Comparison of ENCODE assay signal across 1 cellular context in the genomic region with DNA sequence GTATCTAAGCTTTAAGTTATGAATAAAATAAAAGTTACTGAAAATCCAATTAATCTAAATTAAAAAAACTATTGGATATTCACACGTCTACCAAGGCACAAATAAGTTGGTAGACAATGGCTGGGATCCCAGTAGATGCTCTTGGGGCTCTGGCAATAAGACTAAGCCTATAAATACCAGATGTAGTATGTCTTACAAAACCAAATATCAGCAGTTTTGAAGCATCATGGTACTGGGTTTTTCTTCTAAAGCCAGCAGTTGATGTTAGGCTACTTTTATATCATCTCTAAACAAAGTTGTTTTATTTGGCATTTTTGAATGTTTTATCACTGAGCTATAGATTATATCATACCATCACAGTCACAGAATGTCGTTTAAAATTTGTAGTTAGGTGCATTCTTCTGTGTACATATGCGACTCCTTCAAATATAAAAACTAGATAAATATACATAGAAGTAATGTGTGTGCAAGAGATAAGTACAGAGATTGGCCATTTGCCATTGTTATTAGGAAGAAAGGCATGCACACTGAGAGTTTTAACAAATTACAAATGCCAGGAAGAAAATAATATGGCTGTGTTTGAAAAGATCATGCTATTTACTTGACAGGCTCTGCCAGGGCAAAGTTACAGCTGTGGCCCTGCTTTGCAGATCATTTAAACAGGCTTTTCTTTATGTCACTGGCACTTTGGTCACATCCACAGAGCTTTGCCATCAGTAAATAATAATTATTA.
A peak's percentile ranks its signal among the peaks of the same experiment; 100 is the strongest.
TF ChIP-seq lines count a peak whose summit lies in the region.

No MANE protein-coding gene starts in this region.

TF ChIP-seq in HepG2, 621 proteins besides CTCF, POLR2A, EP300 and RAD21 (continued from another document and continues in another):
- TF ChIP-seq, protein P1, sequence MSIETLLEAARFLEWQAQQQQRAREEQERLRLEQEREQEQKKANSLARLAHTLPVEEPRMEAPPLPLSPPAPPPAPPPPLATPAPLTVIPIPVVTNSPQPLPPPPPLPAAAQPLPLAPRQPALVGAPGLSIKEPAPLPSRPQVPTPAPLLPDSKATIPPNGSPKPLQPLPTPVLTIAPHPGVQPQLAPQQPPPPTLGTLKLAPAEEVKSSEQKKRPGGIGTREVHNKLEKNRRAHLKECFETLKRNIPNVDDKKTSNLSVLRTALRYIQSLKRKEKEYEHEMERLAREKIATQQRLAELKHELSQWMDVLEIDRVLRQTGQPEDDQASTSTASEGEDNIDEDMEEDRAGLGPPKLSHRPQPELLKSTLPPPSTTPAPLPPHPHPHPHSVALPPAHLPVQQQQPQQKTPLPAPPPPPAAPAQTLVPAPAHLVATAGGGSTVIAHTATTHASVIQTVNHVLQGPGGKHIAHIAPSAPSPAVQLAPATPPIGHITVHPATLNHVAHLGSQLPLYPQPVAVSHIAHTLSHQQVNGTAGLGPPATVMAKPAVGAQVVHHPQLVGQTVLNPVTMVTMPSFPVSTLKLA (IDR thresholded peaks at IDR 0.05), result no peak
- peak; percentile 31; the same call in 1 of the 2 replicates for TF ChIP-seq HMG20A (CRISPR knock-in tag; IDR thresholded peaks at IDR 0.05; ENCODE audit: borderline replicate concordance)
- TF ChIP-seq POLR2G (IDR thresholded peaks at IDR 0.05; ENCODE audit: low read depth, low read length), result no peak
- TF ChIP-seq SOX5 (CRISPR knock-in tag; IDR thresholded peaks at IDR 0.05; ENCODE audit: borderline replicate concordance), result 0 out of 2 replicates have a peak, but pooled peaks have one; percentile 66
- no peak for TF ChIP-seq RBFOX2 (IDR thresholded peaks at IDR 0.05; ENCODE audit: low read depth, low read length)
- TF ChIP-seq, protein P2, sequence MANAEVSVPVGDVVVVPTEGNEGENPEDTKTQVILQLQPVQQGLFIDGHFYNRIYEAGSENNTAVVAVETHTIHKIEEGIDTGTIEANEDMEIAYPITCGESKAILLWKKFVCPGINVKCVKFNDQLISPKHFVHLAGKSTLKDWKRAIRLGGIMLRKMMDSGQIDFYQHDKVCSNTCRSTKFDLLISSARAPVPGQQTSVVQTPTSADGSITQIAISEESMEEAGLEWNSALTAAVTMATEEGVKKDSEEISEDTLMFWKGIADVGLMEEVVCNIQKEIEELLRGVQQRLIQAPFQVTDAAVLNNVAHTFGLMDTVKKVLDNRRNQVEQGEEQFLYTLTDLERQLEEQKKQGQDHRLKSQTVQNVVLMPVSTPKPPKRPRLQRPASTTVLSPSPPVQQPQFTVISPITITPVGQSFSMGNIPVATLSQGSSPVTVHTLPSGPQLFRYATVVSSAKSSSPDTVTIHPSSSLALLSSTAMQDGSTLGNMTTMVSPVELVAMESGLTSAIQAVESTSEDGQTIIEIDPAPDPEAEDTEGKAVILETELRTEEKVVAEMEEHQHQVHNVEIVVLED (CRISPR knock-in tag; IDR thresholded peaks at IDR 0.05; ENCODE audit: borderline replicate concordance), result no peak
- TF ChIP-seq ZNF782 (CRISPR knock-in tag; IDR thresholded peaks at IDR 0.05; ENCODE audit: borderline replicate concordance), result no peak
- no peak for TF ChIP-seq CBX5 (CRISPR knock-in tag; IDR thresholded peaks at IDR 0.05; ENCODE audit: borderline replicate concordance)
- no peak for TF ChIP-seq ZNF713 (CRISPR knock-in tag; IDR thresholded peaks at IDR 0.05)
- no peak for TF ChIP-seq ZNF644 (CRISPR knock-in tag; IDR thresholded peaks at IDR 0.05; ENCODE audit: low read depth)
- no peak for TF ChIP-seq SP4 (CRISPR knock-in tag; IDR thresholded peaks at IDR 0.05)
- TF ChIP-seq, protein P3, sequence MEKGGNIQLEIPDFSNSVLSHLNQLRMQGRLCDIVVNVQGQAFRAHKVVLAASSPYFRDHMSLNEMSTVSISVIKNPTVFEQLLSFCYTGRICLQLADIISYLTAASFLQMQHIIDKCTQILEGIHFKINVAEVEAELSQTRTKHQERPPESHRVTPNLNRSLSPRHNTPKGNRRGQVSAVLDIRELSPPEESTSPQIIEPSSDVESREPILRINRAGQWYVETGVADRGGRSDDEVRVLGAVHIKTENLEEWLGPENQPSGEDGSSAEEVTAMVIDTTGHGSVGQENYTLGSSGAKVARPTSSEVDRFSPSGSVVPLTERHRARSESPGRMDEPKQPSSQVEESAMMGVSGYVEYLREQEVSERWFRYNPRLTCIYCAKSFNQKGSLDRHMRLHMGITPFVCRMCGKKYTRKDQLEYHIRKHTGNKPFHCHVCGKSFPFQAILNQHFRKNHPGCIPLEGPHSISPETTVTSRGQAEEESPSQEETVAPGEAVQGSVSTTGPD (CRISPR knock-in tag; IDR thresholded peaks at IDR 0.05), result 0 out of 2 replicates have a peak, but pooled peaks have one; percentile 26
- TF ChIP-seq, protein P4, sequence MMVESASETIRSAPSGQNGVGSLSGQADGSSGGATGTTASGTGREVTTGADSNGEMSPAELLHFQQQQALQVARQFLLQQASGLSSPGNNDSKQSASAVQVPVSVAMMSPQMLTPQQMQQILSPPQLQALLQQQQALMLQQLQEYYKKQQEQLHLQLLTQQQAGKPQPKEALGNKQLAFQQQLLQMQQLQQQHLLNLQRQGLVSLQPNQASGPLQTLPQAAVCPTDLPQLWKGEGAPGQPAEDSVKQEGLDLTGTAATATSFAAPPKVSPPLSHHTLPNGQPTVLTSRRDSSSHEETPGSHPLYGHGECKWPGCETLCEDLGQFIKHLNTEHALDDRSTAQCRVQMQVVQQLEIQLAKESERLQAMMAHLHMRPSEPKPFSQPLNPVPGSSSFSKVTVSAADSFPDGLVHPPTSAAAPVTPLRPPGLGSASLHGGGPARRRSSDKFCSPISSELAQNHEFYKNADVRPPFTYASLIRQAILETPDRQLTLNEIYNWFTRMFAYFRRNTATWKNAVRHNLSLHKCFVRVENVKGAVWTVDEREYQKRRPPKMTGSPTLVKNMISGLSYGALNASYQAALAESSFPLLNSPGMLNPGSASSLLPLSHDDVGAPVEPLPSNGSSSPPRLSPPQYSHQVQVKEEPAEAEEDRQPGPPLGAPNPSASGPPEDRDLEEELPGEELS (CRISPR knock-in tag; IDR thresholded peaks at IDR 0.05), result peak; percentile 67
- peak; percentile 10; the same call in 1 of the 2 replicates for TF ChIP-seq HNF4G (IDR thresholded peaks at IDR 0.05; ENCODE audit: borderline replicate concordance, low read depth, low read length)
- TF ChIP-seq HNF4G (CRISPR knock-in tag; IDR thresholded peaks at IDR 0.05; ENCODE audit: borderline replicate concordance, low read depth), result no peak
- no peak for TF ChIP-seq CENPT (CRISPR knock-in tag; IDR thresholded peaks at IDR 0.05; ENCODE audit: low read depth)
- TF ChIP-seq, protein P5, sequence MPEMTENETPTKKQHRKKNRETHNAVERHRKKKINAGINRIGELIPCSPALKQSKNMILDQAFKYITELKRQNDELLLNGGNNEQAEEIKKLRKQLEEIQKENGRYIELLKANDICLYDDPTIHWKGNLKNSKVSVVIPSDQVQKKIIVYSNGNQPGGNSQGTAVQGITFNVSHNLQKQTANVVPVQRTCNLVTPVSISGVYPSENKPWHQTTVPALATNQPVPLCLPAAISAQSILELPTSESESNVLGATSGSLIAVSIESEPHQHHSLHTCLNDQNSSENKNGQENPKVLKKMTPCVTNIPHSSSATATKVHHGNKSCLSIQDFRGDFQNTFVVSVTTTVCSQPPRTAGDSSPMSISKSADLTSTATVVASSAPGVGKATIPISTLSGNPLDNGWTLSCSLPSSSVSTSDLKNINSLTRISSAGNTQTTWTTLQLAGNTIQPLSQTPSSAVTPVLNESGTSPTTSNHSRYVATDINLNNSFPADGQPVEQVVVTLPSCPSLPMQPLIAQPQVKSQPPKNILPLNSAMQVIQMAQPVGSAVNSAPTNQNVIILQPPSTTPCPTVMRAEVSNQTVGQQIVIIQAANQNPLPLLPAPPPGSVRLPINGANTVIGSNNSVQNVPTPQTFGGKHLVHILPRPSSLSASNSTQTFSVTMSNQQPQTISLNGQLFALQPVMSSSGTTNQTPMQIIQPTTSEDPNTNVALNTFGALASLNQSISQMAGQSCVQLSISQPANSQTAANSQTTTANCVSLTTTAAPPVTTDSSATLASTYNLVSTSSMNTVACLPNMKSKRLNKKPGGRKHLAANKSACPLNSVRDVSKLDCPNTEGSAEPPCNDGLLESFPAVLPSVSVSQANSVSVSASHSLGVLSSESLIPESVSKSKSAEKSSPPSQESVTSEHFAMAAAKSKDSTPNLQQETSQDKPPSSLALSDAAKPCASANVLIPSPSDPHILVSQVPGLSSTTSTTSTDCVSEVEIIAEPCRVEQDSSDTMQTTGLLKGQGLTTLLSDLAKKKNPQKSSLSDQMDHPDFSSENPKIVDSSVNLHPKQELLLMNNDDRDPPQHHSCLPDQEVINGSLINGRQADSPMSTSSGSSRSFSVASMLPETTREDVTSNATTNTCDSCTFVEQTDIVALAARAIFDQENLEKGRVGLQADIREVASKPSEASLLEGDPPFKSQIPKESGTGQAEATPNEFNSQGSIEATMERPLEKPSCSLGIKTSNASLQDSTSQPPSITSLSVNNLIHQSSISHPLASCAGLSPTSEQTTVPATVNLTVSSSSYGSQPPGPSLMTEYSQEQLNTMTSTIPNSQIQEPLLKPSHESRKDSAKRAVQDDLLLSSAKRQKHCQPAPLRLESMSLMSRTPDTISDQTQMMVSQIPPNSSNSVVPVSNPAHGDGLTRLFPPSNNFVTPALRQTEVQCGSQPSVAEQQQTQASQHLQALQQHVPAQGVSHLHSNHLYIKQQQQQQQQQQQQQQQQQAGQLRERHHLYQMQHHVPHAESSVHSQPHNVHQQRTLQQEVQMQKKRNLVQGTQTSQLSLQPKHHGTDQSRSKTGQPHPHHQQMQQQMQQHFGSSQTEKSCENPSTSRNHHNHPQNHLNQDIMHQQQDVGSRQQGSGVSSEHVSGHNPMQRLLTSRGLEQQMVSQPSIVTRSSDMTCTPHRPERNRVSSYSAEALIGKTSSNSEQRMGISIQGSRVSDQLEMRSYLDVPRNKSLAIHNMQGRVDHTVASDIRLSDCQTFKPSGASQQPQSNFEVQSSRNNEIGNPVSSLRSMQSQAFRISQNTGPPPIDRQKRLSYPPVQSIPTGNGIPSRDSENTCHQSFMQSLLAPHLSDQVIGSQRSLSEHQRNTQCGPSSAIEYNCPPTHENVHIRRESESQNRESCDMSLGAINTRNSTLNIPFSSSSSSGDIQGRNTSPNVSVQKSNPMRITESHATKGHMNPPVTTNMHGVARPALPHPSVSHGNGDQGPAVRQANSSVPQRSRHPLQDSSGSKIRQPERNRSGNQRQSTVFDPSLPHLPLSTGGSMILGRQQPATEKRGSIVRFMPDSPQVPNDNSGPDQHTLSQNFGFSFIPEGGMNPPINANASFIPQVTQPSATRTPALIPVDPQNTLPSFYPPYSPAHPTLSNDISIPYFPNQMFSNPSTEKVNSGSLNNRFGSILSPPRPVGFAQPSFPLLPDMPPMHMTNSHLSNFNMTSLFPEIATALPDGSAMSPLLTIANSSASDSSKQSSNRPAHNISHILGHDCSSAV (CRISPR knock-in tag; IDR thresholded peaks at IDR 0.05; ENCODE audit: borderline replicate concordance), result no peak
- peak; percentile 47; the same call in 1 of the 2 replicates for TF ChIP-seq HNF4A (CRISPR knock-in tag; IDR thresholded peaks at IDR 0.05)
- no peak for TF ChIP-seq KLF11 (CRISPR knock-in tag; IDR thresholded peaks at IDR 0.05)
- TF ChIP-seq FOXP1 (IDR thresholded peaks at IDR 0.05), result no peak
- TF ChIP-seq FOXP1 (CRISPR knock-in tag; IDR thresholded peaks at IDR 0.05), result peak; percentile 68; the same call in 1 of the 2 replicates
- TF ChIP-seq, protein P6, sequence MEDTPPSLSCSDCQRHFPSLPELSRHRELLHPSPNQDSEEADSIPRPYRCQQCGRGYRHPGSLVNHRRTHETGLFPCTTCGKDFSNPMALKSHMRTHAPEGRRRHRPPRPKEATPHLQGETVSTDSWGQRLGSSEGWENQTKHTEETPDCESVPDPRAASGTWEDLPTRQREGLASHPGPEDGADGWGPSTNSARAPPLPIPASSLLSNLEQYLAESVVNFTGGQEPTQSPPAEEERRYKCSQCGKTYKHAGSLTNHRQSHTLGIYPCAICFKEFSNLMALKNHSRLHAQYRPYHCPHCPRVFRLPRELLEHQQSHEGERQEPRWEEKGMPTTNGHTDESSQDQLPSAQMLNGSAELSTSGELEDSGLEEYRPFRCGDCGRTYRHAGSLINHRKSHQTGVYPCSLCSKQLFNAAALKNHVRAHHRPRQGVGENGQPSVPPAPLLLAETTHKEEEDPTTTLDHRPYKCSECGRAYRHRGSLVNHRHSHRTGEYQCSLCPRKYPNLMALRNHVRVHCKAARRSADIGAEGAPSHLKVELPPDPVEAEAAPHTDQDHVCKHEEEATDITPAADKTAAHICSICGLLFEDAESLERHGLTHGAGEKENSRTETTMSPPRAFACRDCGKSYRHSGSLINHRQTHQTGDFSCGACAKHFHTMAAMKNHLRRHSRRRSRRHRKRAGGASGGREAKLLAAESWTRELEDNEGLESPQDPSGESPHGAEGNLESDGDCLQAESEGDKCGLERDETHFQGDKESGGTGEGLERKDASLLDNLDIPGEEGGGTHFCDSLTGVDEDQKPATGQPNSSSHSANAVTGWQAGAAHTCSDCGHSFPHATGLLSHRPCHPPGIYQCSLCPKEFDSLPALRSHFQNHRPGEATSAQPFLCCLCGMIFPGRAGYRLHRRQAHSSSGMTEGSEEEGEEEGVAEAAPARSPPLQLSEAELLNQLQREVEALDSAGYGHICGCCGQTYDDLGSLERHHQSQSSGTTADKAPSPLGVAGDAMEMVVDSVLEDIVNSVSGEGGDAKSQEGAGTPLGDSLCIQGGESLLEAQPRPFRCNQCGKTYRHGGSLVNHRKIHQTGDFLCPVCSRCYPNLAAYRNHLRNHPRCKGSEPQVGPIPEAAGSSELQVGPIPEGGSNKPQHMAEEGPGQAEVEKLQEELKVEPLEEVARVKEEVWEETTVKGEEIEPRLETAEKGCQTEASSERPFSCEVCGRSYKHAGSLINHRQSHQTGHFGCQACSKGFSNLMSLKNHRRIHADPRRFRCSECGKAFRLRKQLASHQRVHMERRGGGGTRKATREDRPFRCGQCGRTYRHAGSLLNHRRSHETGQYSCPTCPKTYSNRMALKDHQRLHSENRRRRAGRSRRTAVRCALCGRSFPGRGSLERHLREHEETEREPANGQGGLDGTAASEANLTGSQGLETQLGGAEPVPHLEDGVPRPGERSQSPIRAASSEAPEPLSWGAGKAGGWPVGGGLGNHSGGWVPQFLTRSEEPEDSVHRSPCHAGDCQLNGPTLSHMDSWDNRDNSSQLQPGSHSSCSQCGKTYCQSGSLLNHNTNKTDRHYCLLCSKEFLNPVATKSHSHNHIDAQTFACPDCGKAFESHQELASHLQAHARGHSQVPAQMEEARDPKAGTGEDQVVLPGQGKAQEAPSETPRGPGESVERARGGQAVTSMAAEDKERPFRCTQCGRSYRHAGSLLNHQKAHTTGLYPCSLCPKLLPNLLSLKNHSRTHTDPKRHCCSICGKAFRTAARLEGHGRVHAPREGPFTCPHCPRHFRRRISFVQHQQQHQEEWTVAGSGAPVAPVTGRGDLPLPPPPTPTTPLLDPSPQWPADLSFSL (CRISPR knock-in tag; IDR thresholded peaks at IDR 0.05), result no peak
- TF ChIP-seq ZNF235 (CRISPR knock-in tag; IDR thresholded peaks at IDR 0.05; ENCODE audit: borderline replicate concordance), result no peak
- TF ChIP-seq, protein P7, sequence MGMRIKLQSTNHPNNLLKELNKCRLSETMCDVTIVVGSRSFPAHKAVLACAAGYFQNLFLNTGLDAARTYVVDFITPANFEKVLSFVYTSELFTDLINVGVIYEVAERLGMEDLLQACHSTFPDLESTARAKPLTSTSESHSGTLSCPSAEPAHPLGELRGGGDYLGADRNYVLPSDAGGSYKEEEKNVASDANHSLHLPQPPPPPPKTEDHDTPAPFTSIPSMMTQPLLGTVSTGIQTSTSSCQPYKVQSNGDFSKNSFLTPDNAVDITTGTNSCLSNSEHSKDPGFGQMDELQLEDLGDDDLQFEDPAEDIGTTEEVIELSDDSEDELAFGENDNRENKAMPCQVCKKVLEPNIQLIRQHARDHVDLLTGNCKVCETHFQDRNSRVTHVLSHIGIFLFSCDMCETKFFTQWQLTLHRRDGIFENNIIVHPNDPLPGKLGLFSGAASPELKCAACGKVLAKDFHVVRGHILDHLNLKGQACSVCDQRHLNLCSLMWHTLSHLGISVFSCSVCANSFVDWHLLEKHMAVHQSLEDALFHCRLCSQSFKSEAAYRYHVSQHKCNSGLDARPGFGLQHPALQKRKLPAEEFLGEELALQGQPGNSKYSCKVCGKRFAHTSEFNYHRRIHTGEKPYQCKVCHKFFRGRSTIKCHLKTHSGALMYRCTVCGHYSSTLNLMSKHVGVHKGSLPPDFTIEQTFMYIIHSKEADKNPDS (CRISPR knock-in tag; IDR thresholded peaks at IDR 0.05), result 0 out of 2 replicates have a peak, but pooled peaks have one; percentile 31
- peak; percentile 84 for TF ChIP-seq NFIC (IDR thresholded peaks at IDR 0.05; ENCODE audit: low read length)
- peak; percentile 82 for TF ChIP-seq ISL2 (CRISPR knock-in tag; IDR thresholded peaks at IDR 0.05)
